22 cellular contexts compared by ENCODE assay signal in genomic region chr5:109170629-109171350, GRCh38.
"Had no signal": no experiment of that assay in that cellular context is flagged by ENCODE, and none has a peak within 500 bp of the region (broad histone marks: within the 10 kb centered on the region; RNA-seq: fewer than 3 reads in every experiment).

No MANE protein-coding gene starts in this region.

- H3K27me3 Mint-ChIP-seq: naive thymus-derived CD8-positive, alpha-beta T cell; progenitor cell of endocrine pancreas had no signal

- H3K9me3 Mint-ChIP-seq: neural crest cell had no signal

- H3K27ac Mint-ChIP-seq: naive thymus-derived CD8-positive, alpha-beta T cell; progenitor cell of endocrine pancreas had no signal

- H3K4me2 ChIP-seq: hepatocyte had no signal

- H2AFZ ChIP-seq: hepatocyte had no signal

- H3K9me3 ChIP-seq: colonic mucosa, mucosa of descending colon, ovary, stomach, thoracic aorta had no signal

- H3K4me3 Mint-ChIP-seq: naive thymus-derived CD8-positive, alpha-beta T cell; neural crest cell had no signal

- ATAC-seq: left lobe of liver; mucosa of descending colon; naive thymus-derived CD8-positive, alpha-beta T cell; right cardiac atrium had no signal

- H3K4me1 Mint-ChIP-seq: naive thymus-derived CD8-positive, alpha-beta T cell had no signal

- H3K27me3 ChIP-seq: colonic mucosa, hepatocyte, ovary, stomach had no signal

- H3K27ac ChIP-seq: colonic mucosa, hepatocyte, ovary, stomach, thoracic aorta had no signal

- DNase-seq: colonic mucosa; dermis blood vessel endothelial cell; foreskin melanocyte; head of caudate nucleus; islet precursor cell; mammary epithelial cell; mucosa of descending colon; naive thymus-derived CD8-positive, alpha-beta T cell; nucleus accumbens; ovary; right cardiac atrium; small intestine; stimulated activated CD4-positive, alpha-beta T cell treated with anti-CD3 and anti-CD28 coated beads, Interleukin-12 subunit alpha, Interleukin-12 subunit beta, amount 100 ng/mL, for 4 hours; stimulated activated naive CD4-positive, alpha-beta T cell; stomach; substantia nigra; trophoblast cell had no signal

- H3K4me3 ChIP-seq: colonic mucosa, hepatocyte, mucosa of descending colon, ovary, stomach, thoracic aorta had no signal

- H3K4me1 ChIP-seq: colonic mucosa, stomach had no signal

- H3K36me3 ChIP-seq: colonic mucosa, ovary, stomach, thoracic aorta had no signal

- H3K79me2 ChIP-seq: hepatocyte had no signal
